In genomic region chr11:14288189-14288935, GRCh38 we compare ENCODE assay signal across 1 cellular context.
TF ChIP-seq lines count a peak whose summit lies in the region.

No MANE protein-coding gene starts in this region.

TF ChIP-seq in GM23338, 12 proteins besides CTCF, POLR2A, EP300 and RAD21 (continued from another document):
- TF ChIP-seq ZNF462 (CRISPR knock-in tag; IDR thresholded peaks at IDR 0.05), result no peak
- TF ChIP-seq EZH2phosphoT487 (IDR thresholded peaks at IDR 0.05; ENCODE audit: unreplicated experiment), result no peak
- no peak for TF ChIP-seq ETS1 (IDR thresholded peaks at IDR 0.05)
- no peak for TF ChIP-seq STAT1 (IDR thresholded peaks at IDR 0.05; ENCODE audit: unreplicated experiment)
- TF ChIP-seq NANOG (IDR thresholded peaks at IDR 0.05; ENCODE audit: borderline replicate concordance), result no peak
- no peak for TF ChIP-seq ZNF331 (CRISPR knock-in tag; IDR thresholded peaks at IDR 0.05; ENCODE audit: low read depth)
- no peak for TF ChIP-seq EZH2 (IDR thresholded peaks at IDR 0.05; ENCODE audit: low read depth, unreplicated experiment)
- TF ChIP-seq ZNF114 (CRISPR knock-in tag; IDR thresholded peaks at IDR 0.05), result no peak
- TF ChIP-seq CREB1 (CRISPR knock-in tag; IDR thresholded peaks at IDR 0.05; ENCODE audit: low read depth), result no peak
